In genomic region chr17:40980594-40980993, GRCh38 we compare ENCODE assay signal across 12 cellular contexts. TPM values are rescaled to one million over a fixed set of nuclear protein-coding genes. Genes with fewer than 3 reads are reported as not detected.
DNase-seq lines count a peak whose midpoint lies in the region; ATAC-seq lines count a peak whose summit lies in the region.
"Had no signal": no experiment of that assay in that cellular context is flagged by ENCODE, and none has a peak within 500 bp of the region (broad histone marks: within the 10 kb centered on the region; RNA-seq: fewer than 3 reads in every experiment).

No MANE protein-coding gene starts in this region.

- no peaks in the 10 kb centered on the region for H3K4me1 ChIP-seq in mesodermal cell (ENCODE audit: control insufficient read depth, insufficient read depth, low read length, poor library complexity, severe bottlenecking)
- H3K4me1 ChIP-seq: transverse colon had no signal

- no peaks in the 10 kb centered on the region for H3K36me3 ChIP-seq in mesodermal cell (ENCODE audit: control insufficient read depth, insufficient read depth, low read length)
- H3K36me3 ChIP-seq: heart left ventricle, transverse colon had no signal

- no peak for ATAC-seq in GM21825 (IDR thresholded peaks at IDR 0.05; ENCODE audit: unreplicated experiment)
- ATAC-seq in GM21529 (IDR thresholded peaks at IDR 0.05; ENCODE audit: unreplicated experiment) = no peak
- ATAC-seq: GM12878 had no signal

- H3K27ac ChIP-seq in mesodermal cell (ENCODE audit: low read depth, low read length, severe bottlenecking) = peak overlapping the region; percentile 51
- H3K27ac ChIP-seq: heart left ventricle, transverse colon had no signal

- no peak overlapping the region for H3K4me3 ChIP-seq in mesodermal cell (ENCODE audit: extremely low read depth, insufficient read depth, low read length, poor library complexity, severe bottlenecking)
- H3K4me3 ChIP-seq: GM12878, heart left ventricle, transverse colon had no signal

- no peaks in the 10 kb centered on the region for H3K9me3 ChIP-seq in mesodermal cell (ENCODE audit: control insufficient read depth, low read length)
- H3K9me3 ChIP-seq: heart left ventricle, transverse colon had no signal

- 88 to 89% methylated on average over 8 of the region's 8 CpGs for WGBS in mesodermal cell (ENCODE audit: insufficient coverage in 2 of 2), 2 experiments

- peak; percentile 40 for DNase-seq in Ammon's horn (ENCODE audit: low spot score)
- DNase-seq in amniotic epithelial cell (ENCODE audit: low read depth) = peak; percentile 45
- DNase-seq in activated CD4-positive, alpha-beta T cell treated with anti-CD3 and anti-CD28 coated beads, Interleukin-2, amount 50 U/mL, for 48 hours = no peak
- DNase-seq: activated T-cell treated with anti-CD3 and anti-CD28 coated beads for 4 hours; CD4-positive, alpha-beta T cell; heart left ventricle; T1000; transverse colon had no signal

RNA-seq across cellular contexts. Expression of gene KRT40, which starts 3.5 kb away (rescaled TPM):
- polyA plus RNA-seq in mesodermal cell (2013, experiment 1 of 2) = not detected
- not detected for polyA plus RNA-seq in mesodermal cell (2013, experiment 2 of 2)
- polyA plus RNA-seq: GM12878, heart left ventricle had no signal

RNA-seq across cellular contexts. Expression of gene KRTAP3-3, which starts 13.4 kb away (rescaled TPM):
- not detected for polyA plus RNA-seq in mesodermal cell (2013, experiment 1 of 2)
- not detected for polyA plus RNA-seq in mesodermal cell (2013, experiment 2 of 2)
- polyA plus RNA-seq: GM12878, heart left ventricle had no signal

RNA-seq across cellular contexts. Expression of gene KRT39, which starts 13.8 kb away (rescaled TPM):
- polyA plus RNA-seq in mesodermal cell (2013, experiment 1 of 2) = not detected
- not detected for polyA plus RNA-seq in mesodermal cell (2013, experiment 2 of 2)
- polyA plus RNA-seq: GM12878, heart left ventricle had no signal

RNA-seq across cellular contexts. Expression of gene KRTAP3-2, which starts 19.1 kb away (rescaled TPM):
- not detected for polyA plus RNA-seq in mesodermal cell (2013, experiment 1 of 2)
- not detected for polyA plus RNA-seq in mesodermal cell (2013, experiment 2 of 2)
- polyA plus RNA-seq: GM12878, heart left ventricle had no signal

RNA-seq across cellular contexts. Expression of gene KRTAP3-1, which starts 28.3 kb away (rescaled TPM):
- not detected for polyA plus RNA-seq in mesodermal cell (2013, experiment 1 of 2)
- not detected for polyA plus RNA-seq in mesodermal cell (2013, experiment 2 of 2)
- polyA plus RNA-seq: GM12878, heart left ventricle had no signal

Comparison
In these comparisons a context has a peak if more than half of its experiments do, and no peak if none do; other contexts are left out.
1. DNase-seq: peak in Ammon's horn (single experiment) and amniotic epithelial cell (single experiment); none in activated CD4-positive, alpha-beta T cell treated with anti-CD3 and anti-CD28 coated beads, Interleukin-2, amount 50 U/mL, for 48 hours (0 of 2).